Comparison of ENCODE assay signal across 10 cellular contexts in genomic region chr22:22348127-22348814, GRCh38.
DNase-seq lines count a peak whose midpoint lies in the region; ATAC-seq and TF ChIP-seq lines count a peak whose summit lies in the region.
"Had no signal": no experiment of that assay in that cellular context is flagged by ENCODE, and none has a peak within 500 bp of the region (broad histone marks: within the 10 kb centered on the region; RNA-seq: fewer than 3 reads in every experiment).

No MANE protein-coding gene starts in this region.

- no peaks in the 10 kb centered on the region for H3K36me3 ChIP-seq in DOHH2 (ENCODE audit: control insufficient read depth, low read length)

- DNase-seq in HT-29 (ENCODE audit: low spot score) (peak; percentile 17), caudate nucleus (lab: John Stamatoyannopoulos, UW) (peak in 43 of 61 donors; percentile 9 to 77 (median 40))
- peak in 2 of 10 donors; percentile 9 to 11 for DNase-seq in naive thymus-derived CD8-positive, alpha-beta T cell
- no peak for DNase-seq in stimulated activated CD4-positive, alpha-beta T cell treated with anti-CD3 and anti-CD28 coated beads, Interleukin-12 subunit alpha, Interleukin-12 subunit beta, amount 100 ng/mL, for 4 hours

- no peak overlapping the region for H3K27ac ChIP-seq in DOHH2 (ENCODE audit: low read depth, low read length)
- H3K27ac ChIP-seq in caudate nucleus (ENCODE audit: low read depth, low read length), result peak overlapping the region; percentile 52
- H3K27ac ChIP-seq: epithelial cell of prostate had no signal

- H3K9me3 Mint-ChIP-seq in naive thymus-derived CD8-positive, alpha-beta T cell, result no peaks in the 10 kb centered on the region
- H3K9me3 Mint-ChIP-seq: natural killer cell treated with Interleukin-12 subunit alpha and Interleukin-12 subunit beta and Interleukin-15 and Interleukin-18, amount 100 ng/mL, for 72 hours had no signal

- TF ChIP-seq CTCF in DOHH2 (IDR thresholded peaks at IDR 0.05; ENCODE audit: low read depth, low read length, poor library complexity, severe bottlenecking), result peak; percentile 75

- H4K20me1 ChIP-seq in DOHH2 (ENCODE audit: control insufficient read depth, insufficient read depth, low read depth, low read length), result no peaks in the 10 kb centered on the region

- H3K4me3 Mint-ChIP-seq in naive thymus-derived CD8-positive, alpha-beta T cell, result no peak overlapping the region
- H3K4me3 Mint-ChIP-seq: natural killer cell treated with Interleukin-12 subunit alpha and Interleukin-12 subunit beta and Interleukin-15 and Interleukin-18, amount 100 ng/mL, for 72 hours had no signal

- no peak overlapping the region for H3K27ac Mint-ChIP-seq in naive thymus-derived CD8-positive, alpha-beta T cell
- H3K27ac Mint-ChIP-seq: natural killer cell treated with Interleukin-12 subunit alpha and Interleukin-12 subunit beta and Interleukin-15 and Interleukin-18, amount 100 ng/mL, for 72 hours had no signal

- POLR2A ChIA-PET in naive thymus-derived CD8-positive, alpha-beta T cell (lab: Charles Lee), result no interaction called here

- H3F3A ChIP-seq in DOHH2 (ENCODE audit: control insufficient read depth, insufficient read depth), result 0 out of 2 replicates have a peak, but pooled peaks cover 4% of the 10 kb centered on the region

- peak overlapping the region; percentile 18 for H3K4me2 ChIP-seq in DOHH2 (ENCODE audit: low read length)

- H3K4me3 ChIP-seq in DOHH2 (ENCODE audit: low read length), result no peak overlapping the region

- H3K79me2 ChIP-seq in DOHH2 (ENCODE audit: control insufficient read depth, low read length), result no peaks in the 10 kb centered on the region

- no peaks in the 10 kb centered on the region for H3K9me3 ChIP-seq in DOHH2 (ENCODE audit: control insufficient read depth, insufficient read depth, low read length)

- H3K27me3 ChIP-seq in DOHH2 (ENCODE audit: control insufficient read depth, low read length), result no peaks in the 10 kb centered on the region

- H3K27me3 Mint-ChIP-seq in naive thymus-derived CD8-positive, alpha-beta T cell, result peaks cover 8 to 28% (median 10%) of the 10 kb centered on the region in 5 donors

- ATAC-seq in naive thymus-derived CD8-positive, alpha-beta T cell, result peak; percentile 33 to 53
- ATAC-seq in GM18873 (IDR thresholded peaks at IDR 0.05; ENCODE audit: low FRiP score, unreplicated experiment), result no peak
- no peak for ATAC-seq in GM18867 (IDR thresholded peaks at IDR 0.05; ENCODE audit: unreplicated experiment)
- no peak for ATAC-seq in HG03460 (IDR thresholded peaks at IDR 0.05; ENCODE audit: unreplicated experiment)

- H3K4me1 Mint-ChIP-seq in naive thymus-derived CD8-positive, alpha-beta T cell, result peaks cover 2 to 22% (median 7%) of the 10 kb centered on the region in 4 donors

- no peaks in the 10 kb centered on the region for H3K36me3 Mint-ChIP-seq in naive thymus-derived CD8-positive, alpha-beta T cell
- H3K36me3 Mint-ChIP-seq: natural killer cell treated with Interleukin-12 subunit alpha and Interleukin-12 subunit beta and Interleukin-15 and Interleukin-18, amount 100 ng/mL, for 72 hours had no signal

- peaks cover 83% of the 10 kb centered on the region for H3K4me1 ChIP-seq in DOHH2 (ENCODE audit: control insufficient read depth, low read length)

- no peaks in the 10 kb centered on the region for H3K9me2 ChIP-seq in DOHH2 (replicated peaks; ENCODE audit: control insufficient read depth, low read length)

Comparison
In these comparisons a context has a peak if more than half of its experiments do, and no peak if none do; other contexts are left out.
1. ATAC-seq: peak in naive thymus-derived CD8-positive, alpha-beta T cell (2 of 2); none in GM18873 (single experiment), GM18867 (single experiment) and HG03460 (single experiment).